ENCODE assay signal across 1 cellular context in genomic region chrX:149534926-149535602, GRCh38.
TF ChIP-seq lines count a peak whose summit lies in the region.

No MANE protein-coding gene starts in this region.

TF ChIP-seq in K562, 482 proteins besides CTCF, POLR2A, EP300 and RAD21:
- TF ChIP-seq ZNF512 (tag; IDR thresholded peaks at IDR 0.05) (peak; percentile 45; the same call in 1 of the 2 replicates), ZNF263 (CRISPR knock-in tag; IDR thresholded peaks at IDR 0.05; ENCODE audit: borderline replicate concordance) (peak; percentile 73)
TF ChIP-seq in K562: peak in this region for 2; not testable (repeated sequence) for 480.
